In genomic region chr2:75609937-75610508, GRCh38 we compare ENCODE assay signal across 17 cellular contexts. TPM values are rescaled to one million over a fixed set of nuclear protein-coding genes. Genes with fewer than 3 reads are reported as not detected.
A peak's percentile ranks its signal among the peaks of the same experiment; 100 is the strongest.
DNase-seq lines count a peak whose midpoint lies in the region; ATAC-seq and TF ChIP-seq lines count a peak whose summit lies in the region.
"Had no signal": no experiment of that assay in that cellular context is flagged by ENCODE, and none has a peak within 500 bp of the region (broad histone marks: within the 10 kb centered on the region; RNA-seq: fewer than 3 reads in every experiment).

No MANE protein-coding gene starts in this region.

- H3K4me1 ChIP-seq in HAP-1: peaks cover 6% of the 10 kb centered on the region; the same call in 1 of the 2 replicates

- intact Hi-C loops in activated CD4-positive, alpha-beta T cell treated with anti-CD3 and anti-CD28 coated beads for 36 hours (cut with DNase I, micrococcal nuclease): loop anchor here (1.0 to 10.0 kb wide), 7 partner anchors 146 to 920 kb away; partner anchors contain the start of gene TACR1 (in 1 of the 2)

- H3K4me3 ChIP-seq in AG10803 (ENCODE audit: low read length): no peak overlapping the region
- H3K4me3 ChIP-seq in fibroblast of the aortic adventitia (ENCODE audit: low read depth, low read length): no peak overlapping the region
- H3K4me3 ChIP-seq in HAP-1: no peak overlapping the region
- H3K4me3 ChIP-seq: K562 had no signal

- no peaks in the 10 kb centered on the region for H3K9me3 Mint-ChIP-seq in activated CD4-positive, alpha-beta T cell treated with anti-CD3 and anti-CD28 coated beads for 36 hours (ENCODE audit: low read depth)
- H3K9me3 Mint-ChIP-seq: CD8-positive, alpha-beta memory T cell had no signal

- no peaks in the 10 kb centered on the region for H3K36me3 ChIP-seq in HAP-1 (replicated peaks)

- peaks cover 6% of the 10 kb centered on the region for H3K4me1 Mint-ChIP-seq in activated CD4-positive, alpha-beta T cell treated with anti-CD3 and anti-CD28 coated beads for 36 hours

- CTCF ChIA-PET in activated CD4-positive, alpha-beta T cell treated with anti-CD3 and anti-CD28 coated beads for 36 hours (lab: Charles Lee): interaction anchor here (0.6 to 1.8 kb wide), 8 partner anchors 9 to 690 kb away, joined by 3 to 9 read pairs (median 4); no protein-coding TSS in a partner anchor

- no peak overlapping the region for H3K4me3 Mint-ChIP-seq in activated CD4-positive, alpha-beta T cell treated with anti-CD3 and anti-CD28 coated beads for 36 hours
- H3K4me3 Mint-ChIP-seq: CD8-positive, alpha-beta memory T cell had no signal

- TF ChIP-seq CTCF in AG10803 (conservative IDR thresholded peaks at IDR 0.05; ENCODE audit: low read length) (no peak), fibroblast of the aortic adventitia (IDR thresholded peaks at IDR 0.05; ENCODE audit: insufficient read depth, low read length) (no peak)

- DNase-seq in AG10803 (ENCODE audit: low read depth) (peak; percentile 59), H4 (ENCODE audit: low spot score) (peak; percentile 1), SW480 (ENCODE audit: low spot score) (peak; percentile 58), fibroblast of the aortic adventitia (ENCODE audit: low read depth) (peak; percentile 41), HAP-1 (ENCODE audit: low spot score in 2 of 2) (no peak), NCI-H2227 treated with DMSO at 0.1 percent for 48 hours (lab: John Stamatoyannopoulos, UW) (no peak), amygdala (lab: John Stamatoyannopoulos, UW) (no peak)
- DNase-seq in activated CD4-positive, alpha-beta T cell treated with anti-CD3 and anti-CD28 coated beads for 36 hours: no peak
- DNase-seq: C1 segment of cervical spinal cord; CD8-positive, alpha-beta memory T cell; DMS53; NCI-H1417; NCI-H187; NCI-H226; NCI-H524; SW 1271 had no signal

- no peak for ATAC-seq in activated CD4-positive, alpha-beta T cell treated with anti-CD3 and anti-CD28 coated beads for 36 hours

- H3K9me3 ChIP-seq in HAP-1: no peaks in the 10 kb centered on the region

- no peaks in the 10 kb centered on the region for H3K36me3 Mint-ChIP-seq in activated CD4-positive, alpha-beta T cell treated with anti-CD3 and anti-CD28 coated beads for 36 hours (ENCODE audit: low read depth)
- H3K36me3 Mint-ChIP-seq: CD8-positive, alpha-beta memory T cell had no signal

- H3K27ac Mint-ChIP-seq in activated CD4-positive, alpha-beta T cell treated with anti-CD3 and anti-CD28 coated beads for 36 hours: no peak overlapping the region
- H3K27ac Mint-ChIP-seq: CD8-positive, alpha-beta memory T cell had no signal

- POLR2A ChIA-PET in activated CD4-positive, alpha-beta T cell treated with anti-CD3 and anti-CD28 coated beads for 36 hours (lab: Charles Lee): no interaction called here

- H3K27me3 Mint-ChIP-seq in activated CD4-positive, alpha-beta T cell treated with anti-CD3 and anti-CD28 coated beads for 36 hours: peaks cover 55% of the 10 kb centered on the region

- in situ Hi-C loops in HAP-1 (cut with MboI; ENCODE audit: low sequenced_read_pairs): loop anchor here (5.0 to 25.0 kb wide), 4 partner anchors 143 to 695 kb away; partner anchors contain the start of gene TACR1

- H3K27me3 ChIP-seq in HAP-1 (ENCODE audit: low read depth): no peaks in the 10 kb centered on the region

RNA-seq across cellular contexts. Expression of gene MRPL19, which starts 36.6 kb away (rescaled TPM):
- 67.9 and 70.2 TPM in 2 replicates for total RNA-seq in H4 (2014; rRNA removed; shearing (Covaris generic))
- total RNA-seq in fibroblast of the aortic adventitia (ENCODE audit: low replicate concordance): 38.0 and 150 TPM in 2 replicates
- 10 to 100 TPM; 45.2 to 72.4 TPM for total RNA-seq in activated CD4-positive, alpha-beta T cell treated with anti-CD3 and anti-CD28 coated beads for 36 hours

RNA-seq across cellular contexts. Expression of gene EVA1A, which starts 49.3 kb away (rescaled TPM):
- total RNA-seq in H4 (2014; rRNA removed; shearing (Covaris generic)): 13.8 and 16.6 TPM in 2 replicates
- 25.2 and 28.1 TPM in 2 replicates for total RNA-seq in fibroblast of the aortic adventitia (ENCODE audit: low replicate concordance)
- under 1 TPM in 1 of 2 experiments, not detected in 1; 0.11 TPM for total RNA-seq in activated CD4-positive, alpha-beta T cell treated with anti-CD3 and anti-CD28 coated beads for 36 hours
- total RNA-seq: CD8-positive, alpha-beta memory T cell; K562 had no signal

Comparison
In these comparisons a context has a peak if more than half of its experiments do, and no peak if none do; other contexts are left out.
1. DNase-seq: peak in AG10803 (single experiment), H4 (single experiment), SW480 (single experiment) and fibroblast of the aortic adventitia (single experiment); none in HAP-1 (0 of 2), NCI-H2227 treated with DMSO at 0.1 percent for 48 hours (single experiment), amygdala (0 of 56) and activated CD4-positive, alpha-beta T cell treated with anti-CD3 and anti-CD28 coated beads for 36 hours (single experiment).
2. RNA of gene EVA1A, which starts 49.3 kb away (total RNA-seq): 25.2 to 28.1 TPM in fibroblast of the aortic adventitia and 13.8 to 16.6 TPM in H4; 0.11 TPM in activated CD4-positive, alpha-beta T cell treated with anti-CD3 and anti-CD28 coated beads for 36 hours; every median in the first group is over 10 times any median in the second.